Comparison of ENCODE assay signal across 23 cellular contexts in genomic region chr6:119661078-119661477, GRCh38.
"Had no signal": no experiment of that assay in that cellular context is flagged by ENCODE, and none has a peak within 500 bp of the region (broad histone marks: within the 10 kb centered on the region; RNA-seq: fewer than 3 reads in every experiment).

No MANE protein-coding gene starts in this region.

- FAIRE-seq: pancreas, small intestine, urothelium cell line had no signal

- ATAC-seq: naive thymus-derived CD8-positive, alpha-beta T cell; pancreas; right cardiac atrium; stimulated activated effector memory CD8-positive, alpha-beta T cell treated with anti-CD3 and anti-CD28 coated beads, Interleukin-12 subunit alpha, Interleukin-12 subunit beta, amount 100 ng/mL, for 72 hours; upper lobe of right lung had no signal

- H3K27me3 ChIP-seq: pancreas, sigmoid colon, spleen, suprapubic skin, tibial artery, upper lobe of right lung had no signal

- H3K4me3 ChIP-seq: left ventricle myocardium inferior, lung, pancreas, prostate gland, sigmoid colon, spleen, suprapubic skin, thoracic aorta, tibial artery, upper lobe of right lung had no signal

- H3K36me3 ChIP-seq: left ventricle myocardium inferior, pancreas, prostate gland, sigmoid colon, spleen, suprapubic skin, thoracic aorta, tibial artery, upper lobe of right lung had no signal

- H3K4me1 ChIP-seq: left ventricle myocardium inferior, pancreas, prostate gland, sigmoid colon, spleen, suprapubic skin, tibial artery, upper lobe of right lung had no signal

- H3K9me3 ChIP-seq: pancreas, prostate gland, sigmoid colon, suprapubic skin, thoracic aorta, tibial artery, upper lobe of right lung had no signal

- DNase-seq: islet precursor cell; left ventricle myocardium inferior; midbrain; naive thymus-derived CD8-positive, alpha-beta T cell; nucleus accumbens; pancreas; posterior cingulate gyrus; retina; right cardiac atrium; sigmoid colon; small intestine; spleen; stimulated activated CD4-positive, alpha-beta T cell treated with anti-CD3 and anti-CD28 coated beads, Interleukin-4, amount 100 ng/mL, for 24 hours; stimulated activated naive CD4-positive, alpha-beta T cell; tibial artery; trophoblast cell; upper lobe of right lung had no signal

- H3K27ac ChIP-seq: left ventricle myocardium inferior, pancreas, prostate gland, sigmoid colon, spleen, suprapubic skin, thoracic aorta, tibial artery, upper lobe of right lung had no signal
